1 cellular context compared by ENCODE assay signal in genomic region chr1:21879928-21880618, GRCh38.
A peak's percentile ranks its signal among the peaks of the same experiment; 100 is the strongest.
TF ChIP-seq lines count a peak whose summit lies in the region.

No MANE protein-coding gene starts in this region.

TF ChIP-seq in K562, 482 proteins besides CTCF, POLR2A, EP300 and RAD21:
- no peak for TF ChIP-seq PCBP2 (IDR thresholded peaks at IDR 0.05; ENCODE audit: low read depth, low read length, poor library complexity, severe bottlenecking)
- 0 out of 2 replicates have a peak, but pooled peaks have one; percentile 22 for TF ChIP-seq RBFOX2 (IDR thresholded peaks at IDR 0.05; ENCODE audit: low read depth, low read length)
TF ChIP-seq in K562: peak in this region for 1.
